19 cellular contexts compared by ENCODE assay signal in the genomic region with DNA sequence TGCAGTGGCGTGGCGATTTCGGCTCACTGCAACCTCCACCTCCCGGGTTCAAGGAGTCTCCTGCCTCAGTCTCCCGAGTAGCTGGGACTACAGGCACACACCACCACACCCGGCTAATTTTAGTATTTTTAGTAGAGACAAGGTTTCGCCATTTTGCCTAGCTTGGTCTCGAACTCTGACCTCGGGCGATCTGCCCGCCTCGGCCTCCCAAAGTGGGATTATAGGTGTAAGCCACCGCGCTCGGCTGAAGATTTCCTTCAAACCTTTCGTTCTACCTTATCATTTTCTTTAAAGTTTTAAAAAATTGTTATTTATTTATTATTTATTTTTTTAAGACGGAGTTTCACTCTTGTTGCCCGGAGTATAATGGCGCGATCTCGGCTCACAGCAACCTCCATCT. TPM values are rescaled to one million over a fixed set of nuclear protein-coding genes. Genes with fewer than 3 reads are reported as not detected.
DNase-seq lines count a peak whose midpoint lies in the region; ATAC-seq and TF ChIP-seq lines count a peak whose summit lies in the region.
"Had no signal": no experiment of that assay in that cellular context is flagged by ENCODE, and none has a peak within 500 bp of the region (broad histone marks: within the 10 kb centered on the region; RNA-seq: fewer than 3 reads in every experiment).

No MANE protein-coding gene starts in this region.

- peaks cover 4% of the 10 kb centered on the region for H3K27me3 Mint-ChIP-seq in activated CD4-positive, alpha-beta memory T cell treated with anti-CD3 and anti-CD28 coated beads, Interleukin-2, amount 10 ng/mL, durations not matched to agents 7 days and 5 days
- H3K27me3 Mint-ChIP-seq in activated CD4-positive, alpha-beta memory T cell treated with anti-CD3 and anti-CD28 coated beads for 36 hours = no peaks in the 10 kb centered on the region
- no peaks in the 10 kb centered on the region for H3K27me3 Mint-ChIP-seq in CD8-positive, alpha-beta T cell (ENCODE audit: low read depth)
- peaks cover 0 to 4% (median 0%) of the 10 kb centered on the region in 5 donors for H3K27me3 Mint-ChIP-seq in naive thymus-derived CD8-positive, alpha-beta T cell
- H3K27me3 Mint-ChIP-seq: activated T-helper 17 cell treated with anti-CD3 and anti-CD28 coated beads, Interleukin-2, amount 50 U/mL, for 72 hours; effector memory CD8-positive, alpha-beta T cell had no signal

- POLR2A ChIA-PET in activated CD4-positive, alpha-beta memory T cell treated with anti-CD3 and anti-CD28 coated beads, Interleukin-2, amount 10 ng/mL, durations not matched to agents 7 days and 5 days (lab: Charles Lee) = interaction anchor here (5.4 kb wide), 1 partner anchor 22 kb away, joined by 33 read pairs; the partner anchor contains the start of gene TRMT61B
- POLR2A ChIA-PET in activated CD4-positive, alpha-beta memory T cell treated with anti-CD3 and anti-CD28 coated beads for 36 hours (lab: Charles Lee) = no interaction called here
- POLR2A ChIA-PET in CD8-positive, alpha-beta T cell (lab: Charles Lee) = interaction anchor here (6.5 kb wide), 1 partner anchor 24 kb away, joined by 96 read pairs; the partner anchor contains the start of gene TRMT61B
- POLR2A ChIA-PET in RWPE1 (lab: Yijun Ruan, JAX; ENCODE audit: low non-redundant PET) = no interaction called here
- POLR2A ChIA-PET in naive thymus-derived CD8-positive, alpha-beta T cell (lab: Charles Lee) = interaction anchor here (5.0 kb wide), 1 partner anchor 24 kb away, joined by 94 read pairs; the partner anchor contains the start of gene TRMT61B

- H3K36me3 Mint-ChIP-seq in activated CD4-positive, alpha-beta memory T cell treated with anti-CD3 and anti-CD28 coated beads, Interleukin-2, amount 10 ng/mL, durations not matched to agents 7 days and 5 days (ENCODE audit: low read depth) = no peaks in the 10 kb centered on the region
- H3K36me3 Mint-ChIP-seq in activated CD4-positive, alpha-beta memory T cell treated with anti-CD3 and anti-CD28 coated beads for 36 hours = peaks cover 8% of the 10 kb centered on the region
- peaks cover 6% of the 10 kb centered on the region for H3K36me3 Mint-ChIP-seq in CD8-positive, alpha-beta T cell
- peaks cover 0 to 2% (median 0%) of the 10 kb centered on the region in 3 donors for H3K36me3 Mint-ChIP-seq in naive thymus-derived CD8-positive, alpha-beta T cell

- CTCF ChIA-PET in activated CD4-positive, alpha-beta memory T cell treated with anti-CD3 and anti-CD28 coated beads, Interleukin-2, amount 10 ng/mL, durations not matched to agents 7 days and 5 days (lab: Charles Lee) = no interaction called here
- CTCF ChIA-PET in activated CD4-positive, alpha-beta memory T cell treated with anti-CD3 and anti-CD28 coated beads for 36 hours (lab: Charles Lee) = no interaction called here
- CTCF ChIA-PET in CD8-positive, alpha-beta T cell (lab: Charles Lee) = no interaction called here
- CTCF ChIA-PET in RWPE1 (lab: Yijun Ruan, JAX) = no interaction called here

- no peak overlapping the region for H3K4me3 ChIP-seq in CD8-positive, alpha-beta T cell (ENCODE audit: low read depth, low read length)

- H3K4me1 ChIP-seq in CD8-positive, alpha-beta T cell (ENCODE audit: insufficient read depth, low read length) = peaks cover 31% of the 10 kb centered on the region

- no peaks in the 10 kb centered on the region for H3K9me3 ChIP-seq in CD8-positive, alpha-beta T cell (ENCODE audit: low read length)
- H3K9me3 ChIP-seq: BE2C, esophagus muscularis mucosa, upper lobe of left lung had no signal

- intact Hi-C loops in activated CD4-positive, alpha-beta memory T cell treated with anti-CD3 and anti-CD28 coated beads for 36 hours (cut with micrococcal nuclease) = no loop called here
- intact Hi-C loops in CD8-positive, alpha-beta T cell (cut with DNase I, micrococcal nuclease) = loop anchor here (5.0 to 10.0 kb wide), 6 partner anchors 139 to 1819 kb away; partner anchors contain the start of genes PPP1CB (in 2 of the 2), BABAM2 (in 1 of the 2), EMILIN1 (in 1 of the 2) and MRPL33 (in 1 of the 2)

- H3K27ac ChIP-seq in CD8-positive, alpha-beta T cell (ENCODE audit: low read depth, low read length) = no peak overlapping the region
- peak overlapping the region; percentile 82; the same call in 1 of the 2 replicates for H3K27ac ChIP-seq in RWPE1

- H3K9me3 Mint-ChIP-seq in activated CD4-positive, alpha-beta memory T cell treated with anti-CD3 and anti-CD28 coated beads, Interleukin-2, amount 10 ng/mL, durations not matched to agents 7 days and 5 days = no peaks in the 10 kb centered on the region
- H3K9me3 Mint-ChIP-seq in activated CD4-positive, alpha-beta memory T cell treated with anti-CD3 and anti-CD28 coated beads for 36 hours = no peaks in the 10 kb centered on the region
- no peaks in the 10 kb centered on the region for H3K9me3 Mint-ChIP-seq in CD8-positive, alpha-beta T cell
- H3K9me3 Mint-ChIP-seq in naive thymus-derived CD8-positive, alpha-beta T cell = no peaks in the 10 kb centered on the region
- H3K9me3 Mint-ChIP-seq: activated T-helper 17 cell treated with anti-CD3 and anti-CD28 coated beads, Interleukin-2, amount 50 U/mL, for 72 hours; effector memory CD8-positive, alpha-beta T cell had no signal

- no peaks in the 10 kb centered on the region for H3K36me3 ChIP-seq in CD8-positive, alpha-beta T cell (ENCODE audit: insufficient read depth, low read length)
- H3K36me3 ChIP-seq: brain microvascular endothelial cell, esophagus muscularis mucosa, upper lobe of left lung had no signal

- H3K4me3 Mint-ChIP-seq in activated CD4-positive, alpha-beta memory T cell treated with anti-CD3 and anti-CD28 coated beads, Interleukin-2, amount 10 ng/mL, durations not matched to agents 7 days and 5 days = peak overlapping the region; percentile 19
- no peak overlapping the region for H3K4me3 Mint-ChIP-seq in activated CD4-positive, alpha-beta memory T cell treated with anti-CD3 and anti-CD28 coated beads for 36 hours
- peak overlapping the region; percentile 16 for H3K4me3 Mint-ChIP-seq in CD8-positive, alpha-beta T cell
- H3K4me3 Mint-ChIP-seq in naive thymus-derived CD8-positive, alpha-beta T cell = peak overlapping the region in 7 of 10 donors; percentile 35 to 73 (median 52)

- H3K4me1 Mint-ChIP-seq in activated CD4-positive, alpha-beta memory T cell treated with anti-CD3 and anti-CD28 coated beads, Interleukin-2, amount 10 ng/mL, durations not matched to agents 7 days and 5 days = peaks cover 33% of the 10 kb centered on the region
- peaks cover 24% of the 10 kb centered on the region for H3K4me1 Mint-ChIP-seq in activated CD4-positive, alpha-beta memory T cell treated with anti-CD3 and anti-CD28 coated beads for 36 hours (ENCODE audit: low read depth)
- peaks cover 34% of the 10 kb centered on the region for H3K4me1 Mint-ChIP-seq in CD8-positive, alpha-beta T cell (ENCODE audit: low read depth)
- peaks cover 17 to 36% (median 34%) of the 10 kb centered on the region in 4 donors for H3K4me1 Mint-ChIP-seq in naive thymus-derived CD8-positive, alpha-beta T cell

- ATAC-seq in CD8-positive, alpha-beta T cell = no peak
- ATAC-seq in naive thymus-derived CD8-positive, alpha-beta T cell = no peak
- ATAC-seq in HG02870 (IDR thresholded peaks at IDR 0.05; ENCODE audit: unreplicated experiment) = no peak
- ATAC-seq in HG02610 (IDR thresholded peaks at IDR 0.05; ENCODE audit: unreplicated experiment) = no peak

- H3K27ac Mint-ChIP-seq in activated CD4-positive, alpha-beta memory T cell treated with anti-CD3 and anti-CD28 coated beads, Interleukin-2, amount 10 ng/mL, durations not matched to agents 7 days and 5 days = no peak overlapping the region
- no peak overlapping the region for H3K27ac Mint-ChIP-seq in activated CD4-positive, alpha-beta memory T cell treated with anti-CD3 and anti-CD28 coated beads for 36 hours
- H3K27ac Mint-ChIP-seq in CD8-positive, alpha-beta T cell = no peak overlapping the region
- H3K27ac Mint-ChIP-seq in naive thymus-derived CD8-positive, alpha-beta T cell = peak overlapping the region in 1 of 10 donors; percentile 20

- DNase-seq in activated CD4-positive, alpha-beta memory T cell treated with anti-CD3 and anti-CD28 coated beads, Interleukin-2, amount 10 ng/mL, durations not matched to agents 7 days and 5 days = no peak
- no peak for DNase-seq in activated CD4-positive, alpha-beta memory T cell treated with anti-CD3 and anti-CD28 coated beads for 36 hours
- DNase-seq in CD8-positive, alpha-beta T cell = no peak
- DNase-seq in RWPE1 (ENCODE audit: low spot score) = no peak
- no peak for DNase-seq in naive thymus-derived CD8-positive, alpha-beta T cell
- no peak for DNase-seq in NCI-H2029 (lab: John Stamatoyannopoulos, UW)
- DNase-seq: BE2C; brain microvascular endothelial cell; effector memory CD8-positive, alpha-beta T cell; KG1; NCI-H187 treated with DMSO at 0.1 percent for 48 hours; NCI-H226; NCI-H774; SHP77 treated with DMSO at 0.1 percent for 48 hours had no signal

- TF ChIP-seq CTCF in CD8-positive, alpha-beta T cell (IDR thresholded peaks at IDR 0.05) = no peak
- TF ChIP-seq CTCF in RWPE1 (conservative IDR thresholded peaks at IDR 0.05; ENCODE audit: low read depth) = no peak

- H3K27me3 ChIP-seq in CD8-positive, alpha-beta T cell (ENCODE audit: insufficient read depth, low read length) = no peaks in the 10 kb centered on the region
- H3K27me3 ChIP-seq: brain microvascular endothelial cell, esophagus muscularis mucosa, upper lobe of left lung had no signal

RNA-seq across cellular contexts. Expression of gene WDR43, which starts 1.0 kb away (rescaled TPM):
- total RNA-seq in activated CD4-positive, alpha-beta memory T cell treated with anti-CD3 and anti-CD28 coated beads, Interleukin-2, amount 10 ng/mL, durations not matched to agents 7 days and 5 days = 10 to 100 TPM; 45.5 to 47.2 TPM
- 10 to 100 TPM; 72.7 to 84.8 TPM for total RNA-seq in activated CD4-positive, alpha-beta memory T cell treated with anti-CD3 and anti-CD28 coated beads for 36 hours
- 10 to 100 TPM; 89.2 to 90.0 TPM for total RNA-seq in CD8-positive, alpha-beta T cell
- total RNA-seq in naive thymus-derived CD8-positive, alpha-beta T cell = 10 to 100 TPM; 70.4 to 73.2 TPM
- polyA plus RNA-seq in naive thymus-derived CD8-positive, alpha-beta T cell = 10 to 100 TPM; 35.1 to 44.8 (median 37.6) TPM

RNA-seq across cellular contexts. Expression of gene TRMT61B, which starts 23.4 kb away (rescaled TPM):
- total RNA-seq in activated CD4-positive, alpha-beta memory T cell treated with anti-CD3 and anti-CD28 coated beads, Interleukin-2, amount 10 ng/mL, durations not matched to agents 7 days and 5 days = 10 to 100 TPM; 13.1 to 14.1 TPM
- 10 to 100 TPM; 16.7 to 18.1 TPM for total RNA-seq in activated CD4-positive, alpha-beta memory T cell treated with anti-CD3 and anti-CD28 coated beads for 36 hours
- 10 to 100 TPM; 17.9 to 22.9 TPM for total RNA-seq in CD8-positive, alpha-beta T cell
- 10 to 100 TPM; 22.8 to 24.3 TPM for total RNA-seq in naive thymus-derived CD8-positive, alpha-beta T cell
- 10 to 100 TPM; 17.0 to 21.5 (median 19.5) TPM for polyA plus RNA-seq in naive thymus-derived CD8-positive, alpha-beta T cell

Comparison
In these comparisons a context has a peak if more than half of its experiments do, and no peak if none do; other contexts are left out.
1. POLR2A ChIA-PET loops: an anchor here in activated CD4-positive, alpha-beta memory T cell treated with anti-CD3 and anti-CD28 coated beads, Interleukin-2, amount 10 ng/mL, durations not matched to agents 7 days and 5 days (5.4 kb wide), CD8-positive, alpha-beta T cell (6.5 kb wide) and naive thymus-derived CD8-positive, alpha-beta T cell (5.0 kb wide); none called in activated CD4-positive, alpha-beta memory T cell treated with anti-CD3 and anti-CD28 coated beads for 36 hours and RWPE1.